In the genomic region with DNA sequence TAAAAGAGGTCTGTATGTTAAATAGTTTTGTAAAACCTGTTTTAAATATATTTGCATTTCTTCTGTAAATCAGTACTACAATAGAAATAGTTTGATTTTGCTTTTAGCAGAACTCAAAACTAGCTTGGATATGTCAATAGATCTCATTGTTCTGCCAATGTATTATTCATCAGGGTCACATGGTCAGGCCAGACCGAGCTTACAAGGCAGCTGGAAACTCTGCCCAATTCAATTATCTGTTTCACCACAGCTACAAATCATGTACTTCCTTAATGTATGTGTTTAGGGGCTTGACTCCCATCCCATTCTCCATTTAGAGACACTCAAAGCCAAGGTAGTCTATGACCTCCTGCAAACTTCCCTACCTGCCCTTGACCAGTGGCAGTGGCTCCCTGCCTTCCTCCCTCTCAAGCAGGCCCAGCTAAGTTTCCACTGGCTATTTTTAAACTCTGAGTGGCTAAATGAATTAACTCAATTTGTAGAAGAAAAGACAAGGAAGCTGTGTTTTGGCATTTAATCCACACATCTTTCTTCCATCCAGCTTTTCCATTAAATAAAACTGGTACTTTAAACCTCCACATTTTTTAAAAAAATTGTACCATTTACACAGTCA, we compare ENCODE assay signal across 1 cellular context.
TF ChIP-seq lines count a peak whose summit lies in the region.

No MANE protein-coding gene starts in this region.

TF ChIP-seq in GM12878, 131 proteins besides CTCF, POLR2A, EP300 and RAD21:
- TF ChIP-seq RAD51 (IDR thresholded peaks at IDR 0.05) = peak; percentile 20; the same call in 1 of the 2 replicates
- TF ChIP-seq, protein P1, sequence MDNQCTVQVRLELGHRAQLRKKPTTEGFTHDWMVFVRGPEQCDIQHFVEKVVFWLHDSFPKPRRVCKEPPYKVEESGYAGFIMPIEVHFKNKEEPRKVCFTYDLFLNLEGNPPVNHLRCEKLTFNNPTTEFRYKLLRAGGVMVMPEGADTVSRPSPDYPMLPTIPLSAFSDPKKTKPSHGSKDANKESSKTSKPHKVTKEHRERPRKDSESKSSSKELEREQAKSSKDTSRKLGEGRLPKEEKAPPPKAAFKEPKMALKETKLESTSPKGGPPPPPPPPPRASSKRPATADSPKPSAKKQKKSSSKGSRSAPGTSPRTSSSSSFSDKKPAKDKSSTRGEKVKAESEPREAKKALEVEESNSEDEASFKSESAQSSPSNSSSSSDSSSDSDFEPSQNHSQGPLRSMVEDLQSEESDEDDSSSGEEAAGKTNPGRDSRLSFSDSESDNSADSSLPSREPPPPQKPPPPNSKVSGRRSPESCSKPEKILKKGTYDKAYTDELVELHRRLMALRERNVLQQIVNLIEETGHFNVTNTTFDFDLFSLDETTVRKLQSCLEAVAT (IDR thresholded peaks at IDR 0.05) = no peak
